In genomic region chr5:150497274-150497988, GRCh38 we compare ENCODE assay signal across 8 cellular contexts. TPM values are rescaled to one million over a fixed set of nuclear protein-coding genes. Genes with fewer than 3 reads are reported as not detected.
DNase-seq lines count a peak whose midpoint lies in the region; ATAC-seq and TF ChIP-seq lines count a peak whose summit lies in the region.

No MANE protein-coding gene starts in this region.

- H2AFZ ChIP-seq in neuronal stem cell (ENCODE audit: low read length), result no peak overlapping the region

- peak overlapping the region; percentile 17 for H2BK120ac ChIP-seq in neuronal stem cell (ENCODE audit: low read depth, low read length)

- no peak overlapping the region for H2AK5ac ChIP-seq in neuronal stem cell (ENCODE audit: low read depth, low read length)

- no peak overlapping the region for H3K27ac Mint-ChIP-seq in stimulated activated memory B cell treated with anti-CD40 and anti-IgM and Interleukin-4, amounts not matched to agents 10 μg/mL and 1 μg/mL and 100 μg/mL, for 72 hours

- H2BK5ac ChIP-seq in neuronal stem cell (ENCODE audit: low read length), result peak overlapping the region; percentile 17

- no peak overlapping the region for H3K4me3 Mint-ChIP-seq in stimulated activated memory B cell treated with anti-CD40 and anti-IgM and Interleukin-4, amounts not matched to agents 10 μg/mL and 1 μg/mL and 100 μg/mL, for 72 hours

- H3K4ac ChIP-seq in neuronal stem cell (ENCODE audit: low read length), result peak overlapping the region; percentile 13

- ATAC-seq in stimulated activated memory B cell treated with anti-CD40 and anti-IgM and Interleukin-4, amounts not matched to agents 10 μg/mL and 1 μg/mL and 100 μg/mL, for 72 hours, result no peak
- ATAC-seq in GM19452 (IDR thresholded peaks at IDR 0.05; ENCODE audit: unreplicated experiment) (no peak), GM18909 (IDR thresholded peaks at IDR 0.05; ENCODE audit: poor library complexity, unreplicated experiment) (no peak)

- H3K79me1 ChIP-seq in neuronal stem cell (ENCODE audit: low read depth, low read length), result peaks cover 8% of the 10 kb centered on the region

- H3K27me3 ChIP-seq in esophagus muscularis mucosa (no peaks in the 10 kb centered on the region), neuronal stem cell (ENCODE audit: control insufficient read depth in 3 of 3, insufficient read depth in 3 of 3, low read depth in 1 of 3, low read length in 3 of 3) (no peaks in the 10 kb centered on the region)

- peak overlapping the region; percentile 26 for H3K14ac ChIP-seq in neuronal stem cell (ENCODE audit: low read length)

- H3K23ac ChIP-seq in neuronal stem cell (ENCODE audit: low read depth, low read length, poor library complexity), result no peak overlapping the region

- H4K91ac ChIP-seq in neuronal stem cell (ENCODE audit: low read depth, low read length, poor library complexity), result no peak overlapping the region

- H3K9me3 ChIP-seq in esophagus muscularis mucosa (no peaks in the 10 kb centered on the region), neuronal stem cell (replicated peaks in 1 of 2; ENCODE audit: control insufficient read depth in 2 of 2, insufficient read depth in 1 of 2, low read depth in 1 of 2, low read length in 2 of 2) (peaks cover 0 to 1% of the 10 kb centered on the region in 2 donors)

- H3K4me3 ChIP-seq in esophagus muscularis mucosa, result no peak overlapping the region
- H3K4me3 ChIP-seq in neuronal stem cell (ENCODE audit: low read length in 2 of 2), result no peak overlapping the region

- no peaks in the 10 kb centered on the region for H3K9me3 Mint-ChIP-seq in stimulated activated memory B cell treated with anti-CD40 and anti-IgM and Interleukin-4, amounts not matched to agents 10 μg/mL and 1 μg/mL and 100 μg/mL, for 72 hours

- no peak overlapping the region for H3K4me2 ChIP-seq in neuronal stem cell (ENCODE audit: insufficient read depth, low read length, poor library complexity, severe bottlenecking)

- peaks cover 70 to 96% (median 86%) of the 10 kb centered on the region in 4 donors for H3K4me1 ChIP-seq in esophagus muscularis mucosa
- peaks cover 25 to 45% of the 10 kb centered on the region in 2 donors for H3K4me1 ChIP-seq in neuronal stem cell (ENCODE audit: control insufficient read depth in 2 of 2, insufficient read depth in 1 of 2, low read depth in 1 of 2, low read length in 2 of 2)

- peaks cover 15% of the 10 kb centered on the region for H3K36me3 Mint-ChIP-seq in stimulated activated memory B cell treated with anti-CD40 and anti-IgM and Interleukin-4, amounts not matched to agents 10 μg/mL and 1 μg/mL and 100 μg/mL, for 72 hours

- no peak for TF ChIP-seq POLR2A in esophagus muscularis mucosa (IDR thresholded peaks at IDR 0.05; ENCODE audit: low read depth)

- peak overlapping the region; percentile 31 for H3K9ac ChIP-seq in neuronal stem cell (ENCODE audit: low read depth, low read length, poor library complexity)

- H4K8ac ChIP-seq in neuronal stem cell (ENCODE audit: low read depth, low read length), result no peak overlapping the region

- H3K27me3 Mint-ChIP-seq in stimulated activated memory B cell treated with anti-CD40 and anti-IgM and Interleukin-4, amounts not matched to agents 10 μg/mL and 1 μg/mL and 100 μg/mL, for 72 hours, result no peaks in the 10 kb centered on the region

- TF ChIP-seq EP300 in esophagus muscularis mucosa (IDR thresholded peaks at IDR 0.05), result no peak

- H2BK15ac ChIP-seq in neuronal stem cell (ENCODE audit: low read length), result peak overlapping the region; percentile 76

- H2BK12ac ChIP-seq in neuronal stem cell (ENCODE audit: low read length), result peak overlapping the region; percentile 35

- H3K36me3 ChIP-seq in esophagus muscularis mucosa (no peaks in the 10 kb centered on the region), neuronal stem cell (replicated peaks in 1 of 2; ENCODE audit: control insufficient read depth in 2 of 2, insufficient read depth in 2 of 2, low read length in 2 of 2) (peaks cover 2 to 51% of the 10 kb centered on the region in 2 donors)

- TF ChIP-seq CTCF in esophagus muscularis mucosa (IDR thresholded peaks at IDR 0.05), result no peak

- H3K4me1 Mint-ChIP-seq in stimulated activated memory B cell treated with anti-CD40 and anti-IgM and Interleukin-4, amounts not matched to agents 10 μg/mL and 1 μg/mL and 100 μg/mL, for 72 hours, result peaks cover 34% of the 10 kb centered on the region

- DNase-seq in AG20443 (ENCODE audit: low spot score) (peak; percentile 95), NCI-H510A treated with DMSO at 0.1 percent for 48 hours (lab: John Stamatoyannopoulos, UW) (peak; percentile 14), esophagus muscularis mucosa (ENCODE audit: extremely low spot score) (no peak), neuronal stem cell (ENCODE audit: low spot score) (no peak), UCSD-AML1 (lab: John Stamatoyannopoulos, UW; ENCODE audit: unreplicated experiment) (no peak)

- peak overlapping the region; percentile 60 for H3K18ac ChIP-seq in neuronal stem cell (ENCODE audit: low read length)

- WGBS in esophagus muscularis mucosa, result 52% methylated on average over 10 of the region's 14 CpGs
- WGBS in neuronal stem cell (ENCODE audit: extremely low coverage in 2 of 2, insufficient read length in 2 of 2, insufficient replicate concordance in 1 of 2), 2 donors, result no CpG with 5 or more reads among the region's 14 CpGs

- H3K27ac ChIP-seq in esophagus muscularis mucosa (replicated peaks in 1 of 4) (peak overlapping the region; percentile 66 to 77 (median 72)), neuronal stem cell (replicated peaks; ENCODE audit: low read length) (peak overlapping the region; percentile 88)

- intact Hi-C loops in esophagus muscularis mucosa (cut with DNase I), result no loop called here

RNA-seq across cellular contexts. Expression of gene NDST1, which starts 10.5 kb away (rescaled TPM):
- 100 to 1,000 TPM in 1 of 4 donors, 10 to 100 TPM in 3; 48.2 to 113 (median 74.5) TPM for total RNA-seq in esophagus muscularis mucosa
- 27.1 TPM for polyA plus RNA-seq in neuronal stem cell (2013, experiment 1 of 2)
- polyA plus RNA-seq in neuronal stem cell (2013, experiment 2 of 2), result 25.9 TPM

RNA-seq across cellular contexts. Expression of gene RPS14, which starts 47.9 kb away (rescaled TPM):
- total RNA-seq in esophagus muscularis mucosa, result 1,000 to 10,000 TPM; 1,492 to 3,727 (median 2,626) TPM
- 5,106 TPM for polyA plus RNA-seq in neuronal stem cell (2013, experiment 1 of 2)
- 5,095 TPM for polyA plus RNA-seq in neuronal stem cell (2013, experiment 2 of 2)

Comparison
In these comparisons a context has a peak if more than half of its experiments do, and no peak if none do; other contexts are left out.
1. DNase-seq: peak in AG20443 (single experiment) and NCI-H510A treated with DMSO at 0.1 percent for 48 hours (single experiment); none in esophagus muscularis mucosa (single experiment), neuronal stem cell (single experiment) and UCSD-AML1 (single experiment).